In genomic region chr6:6724319-6725119, GRCh38 we compare ENCODE assay signal across 8 cellular contexts.
A peak's percentile ranks its signal among the peaks of the same experiment; 100 is the strongest.
DNase-seq lines count a peak whose midpoint lies in the region; ATAC-seq, FAIRE-seq and TF ChIP-seq lines count a peak whose summit lies in the region.

No MANE protein-coding gene starts in this region.

- no peaks in the 10 kb centered on the region for H3K79me2 ChIP-seq in keratinocyte (ENCODE audit: control insufficient read depth, insufficient read depth, low read length)

- H2AFZ ChIP-seq in keratinocyte (ENCODE audit: control insufficient read depth, low read length) = peak overlapping the region; percentile 93

- CTCF ChIA-PET in activated B cell treated with CpG ODN at 0.5 μM for 24 hours (lab: Charles Lee) = interaction anchor here (0.6 to 6.4 kb wide), 9 partner anchors 10 to 891 kb away, joined by 3 to 42 read pairs (median 4); no protein-coding TSS in a partner anchor

- H3K9me3 ChIP-seq in keratinocyte (ENCODE audit: control insufficient read depth, low read depth, low read length) = no peaks in the 10 kb centered on the region

- peak overlapping the region; percentile 91 for H3K4me2 ChIP-seq in keratinocyte (ENCODE audit: control insufficient read depth, extremely low read depth, insufficient read depth, low read depth, low read length)

- TF ChIP-seq CTCF in activated B cell treated with CpG ODN at 0.5 μM for 24 hours (IDR thresholded peaks at IDR 0.05) = no peak
- peak; percentile 63 to 78 (median 76) for TF ChIP-seq CTCF in keratinocyte (optimal IDR thresholded peaks at IDR 0.05 in 1 of 3, IDR thresholded peaks at IDR 0.05 in 1 of 3, conservative IDR thresholded peaks at IDR 0.05 in 1 of 3; ENCODE audit: extremely low read depth in 1 of 3, insufficient read depth in 2 of 3, low read length in 3 of 3)

- no peaks in the 10 kb centered on the region for H3K27me3 ChIP-seq in keratinocyte (ENCODE audit: control insufficient read depth, extremely low read depth, insufficient read depth, low read length)

- POLR2A ChIA-PET in activated B cell treated with CpG ODN at 0.5 μM for 24 hours (lab: Charles Lee) = no interaction called here

- intact Hi-C loops in activated B cell treated with CpG ODN at 0.5 μM for 24 hours (cut with micrococcal nuclease) = loop anchor here (1.0 to 10.0 kb wide), 7 partner anchors 48 to 1493 kb away; no protein-coding TSS in a partner anchor

- H3K36me3 ChIP-seq in keratinocyte (ENCODE audit: control insufficient read depth in 2 of 2, extremely low read depth in 1 of 2, insufficient read depth in 2 of 2, low read length in 2 of 2) = no peaks in the 10 kb centered on the region

- H3K9me3 Mint-ChIP-seq in activated B cell treated with CpG ODN at 0.5 μM for 24 hours = no peaks in the 10 kb centered on the region

- no peaks in the 10 kb centered on the region for H3K36me3 Mint-ChIP-seq in activated B cell treated with CpG ODN at 0.5 μM for 24 hours (ENCODE audit: low read depth)

- peaks cover 12% of the 10 kb centered on the region for H3K4me1 ChIP-seq in keratinocyte (ENCODE audit: control insufficient read depth, extremely low read depth, insufficient read depth, low read length)

- peak overlapping the region; percentile 77 for H3K9ac ChIP-seq in keratinocyte (ENCODE audit: control insufficient read depth, extremely low read depth, insufficient read depth, low read length)

- ATAC-seq in activated B cell treated with CpG ODN at 0.5 μM for 24 hours (ENCODE audit: low read depth) = peak; percentile 84

- H3K9me1 ChIP-seq in keratinocyte (ENCODE audit: control insufficient read depth, extremely low read depth, insufficient read depth, low read length) = no peaks in the 10 kb centered on the region

- H3K27ac ChIP-seq in keratinocyte (ENCODE audit: control insufficient read depth, insufficient read depth, low read length) = peak overlapping the region; percentile 73

- H3K27me3 Mint-ChIP-seq in activated B cell treated with CpG ODN at 0.5 μM for 24 hours = peaks cover 23% of the 10 kb centered on the region

- peak overlapping the region in 2 of 3 experiments; percentile 61 to 66 for H3K4me3 ChIP-seq in keratinocyte (ENCODE audit: control insufficient read depth in 2 of 3, extremely low read depth in 1 of 3, insufficient read depth in 2 of 3, low read depth in 1 of 3, low read length in 3 of 3)

- peak overlapping the region; percentile 65 for H3K4me3 Mint-ChIP-seq in activated B cell treated with CpG ODN at 0.5 μM for 24 hours

- no peak overlapping the region for H3K27ac Mint-ChIP-seq in activated B cell treated with CpG ODN at 0.5 μM for 24 hours

- peaks cover 8% of the 10 kb centered on the region for H3K4me1 Mint-ChIP-seq in activated B cell treated with CpG ODN at 0.5 μM for 24 hours

- no peaks in the 10 kb centered on the region for H4K20me1 ChIP-seq in keratinocyte (ENCODE audit: control insufficient read depth, extremely low read depth, insufficient read depth, low read length)

- DNase-seq in activated gamma-delta T cell treated with Interleukin-2 at 50 U/mL for 16 hours (peak; percentile 22), activated gamma-delta T cell (lab: John Stamatoyannopoulos, UW) (no peak), NCI-H1694 (lab: John Stamatoyannopoulos, UW) (peak; percentile 72), activated B cell treated with CpG ODN at 0.5 μM for 24 hours (peak; percentile 40), keratinocyte (ENCODE audit: low read depth, low spot score) (no peak), DMS153 (lab: John Stamatoyannopoulos, UW) (no peak)
- DNase-seq in central memory CD4-positive, alpha-beta T cell = peak; percentile 10
- DNase-seq in stimulated activated CD4-positive, alpha-beta T cell treated with anti-CD3 and anti-CD28 coated beads, Interleukin-12 subunit alpha, Interleukin-12 subunit beta, amount 100 ng/mL, for 24 hours (ENCODE audit: low read depth in 2 of 2) = peak; percentile 23 to 36

- dilution Hi-C loops in keratinocyte (cut with MboI; ENCODE audit: extremely low pct_ligation_motif_present, low sequenced_read_pairs) = no loop called here

- FAIRE-seq in keratinocyte (lab: Jason Lieb, UNC) = peak; percentile 32

Comparison
In these comparisons a context has a peak if more than half of its experiments do, and no peak if none do; other contexts are left out.
1. DNase-seq: peak in activated gamma-delta T cell treated with Interleukin-2 at 50 U/mL for 16 hours (single experiment), NCI-H1694 (single experiment), activated B cell treated with CpG ODN at 0.5 μM for 24 hours (single experiment), central memory CD4-positive, alpha-beta T cell (single experiment) and stimulated activated CD4-positive, alpha-beta T cell treated with anti-CD3 and anti-CD28 coated beads, Interleukin-12 subunit alpha, Interleukin-12 subunit beta, amount 100 ng/mL, for 24 hours (2 of 2); none in activated gamma-delta T cell (single experiment), keratinocyte (single experiment) and DMS153 (single experiment).